ENCODE assay signal across 8 cellular contexts in genomic region chr2:87647737-87648498, GRCh38.
A peak's percentile ranks its signal among the peaks of the same experiment; 100 is the strongest.
DNase-seq lines count a peak whose midpoint lies in the region; ATAC-seq, FAIRE-seq and TF ChIP-seq lines count a peak whose summit lies in the region.
"Not testable (repeated sequence)": the region's sequence is repeated elsewhere in the genome, so short reads cannot be mapped to it uniquely, and the experiment has no call there.

No MANE protein-coding gene starts in this region.

- H3K27ac Mint-ChIP-seq in activated CD8-positive, alpha-beta T cell treated with anti-CD3 and anti-CD28 coated beads, Interleukin-2, amount 10 ng/mL, durations not matched to agents 7 days and 5 days: not testable (repeated sequence)

- H3K36me3 Mint-ChIP-seq in activated CD8-positive, alpha-beta T cell treated with anti-CD3 and anti-CD28 coated beads, Interleukin-2, amount 10 ng/mL, durations not matched to agents 7 days and 5 days (ENCODE audit: low read depth): not testable (repeated sequence)

- H3K9me3 ChIP-seq in GM12878 (replicated peaks; ENCODE audit: control insufficient read depth, insufficient read depth, low read length); upper lobe of right lung: not testable (repeated sequence)

- in situ Hi-C loops in GM12878 (cut with MboI): not testable (repeated sequence)

- BruUV-seq in GM12878 (replicated peaks; lab: Mats Ljungman, UMichigan): not testable (repeated sequence)

- not testable (repeated sequence) for H3K27ac ChIP-seq in GM12878 (ENCODE audit: control insufficient read depth, insufficient read depth); upper lobe of right lung

- H3K79me2 ChIP-seq in GM12878 (ENCODE audit: control insufficient read depth, insufficient read depth, low read length): not testable (repeated sequence)

- not testable (repeated sequence) for TF ChIP-seq CTCF in GM12878 (IDR thresholded peaks at IDR 0.05 in 2 of 3, conservative IDR thresholded peaks at IDR 0.05 in 1 of 3; ENCODE audit: control insufficient read depth in 2 of 3, extremely low read depth in 1 of 3, insufficient read depth in 1 of 3, low read depth in 3 of 3, low read length in 3 of 3); choroid plexus epithelial cell (conservative IDR thresholded peaks at IDR 0.05; ENCODE audit: low read depth, low read length); retinal pigment epithelial cell (conservative IDR thresholded peaks at IDR 0.05; ENCODE audit: low read depth, low read length); upper lobe of right lung (IDR thresholded peaks at IDR 0.05)

- H3K4me1 Mint-ChIP-seq in activated CD8-positive, alpha-beta T cell treated with anti-CD3 and anti-CD28 coated beads, Interleukin-2, amount 10 ng/mL, durations not matched to agents 7 days and 5 days (ENCODE audit: low read depth): not testable (repeated sequence)

- POLR2A ChIA-PET in activated CD8-positive, alpha-beta T cell treated with anti-CD3 and anti-CD28 coated beads, Interleukin-2, amount 10 ng/mL, durations not matched to agents 7 days and 5 days (lab: Charles Lee); GM12878 (lab: Charles Lee): not testable (repeated sequence)

- not testable (repeated sequence) for TF ChIP-seq RAD21 in GM12878 (IDR thresholded peaks at IDR 0.05; ENCODE audit: insufficient read depth, low read depth, low read length)

- SMC1A ChIA-PET in GM12878 (lab: Charles Lee; ENCODE audit: uncharacterized antibody, unreplicated experiment): not testable (repeated sequence)

- not testable (repeated sequence) for H3K27me3 ChIP-seq in GM12878 (replicated peaks in 1 of 2; ENCODE audit: control insufficient read depth in 2 of 2, insufficient read depth in 2 of 2, low read length in 1 of 2); upper lobe of right lung

- ATAC-seq in activated CD8-positive, alpha-beta T cell treated with anti-CD3 and anti-CD28 coated beads, Interleukin-2, amount 10 ng/mL, durations not matched to agents 7 days and 5 days: peak; percentile 51
- ATAC-seq in GM12878: not testable (repeated sequence)
- ATAC-seq in left ventricle myocardium superior (peak; percentile 23), upper lobe of right lung (peak; percentile 19)

- not testable (repeated sequence) for H3K4me3 Mint-ChIP-seq in activated CD8-positive, alpha-beta T cell treated with anti-CD3 and anti-CD28 coated beads, Interleukin-2, amount 10 ng/mL, durations not matched to agents 7 days and 5 days

- H3K27me3 Mint-ChIP-seq in activated CD8-positive, alpha-beta T cell treated with anti-CD3 and anti-CD28 coated beads, Interleukin-2, amount 10 ng/mL, durations not matched to agents 7 days and 5 days (ENCODE audit: low read depth): not testable (repeated sequence)

- not testable (repeated sequence) for H3K36me3 ChIP-seq in GM12878 (ENCODE audit: control insufficient read depth in 2 of 2, insufficient read depth in 2 of 2, low read length in 1 of 2); upper lobe of right lung

- TF ChIP-seq EP300 in GM12878 (IDR thresholded peaks at IDR 0.05; ENCODE audit: borderline replicate concordance in 1 of 2, control insufficient read depth in 1 of 2, low read depth in 2 of 2, low read length in 2 of 2): not testable (repeated sequence)

- intact Hi-C loops in GM12878 (cut with micrococcal nuclease; ENCODE audit: unreplicated experiment); left ventricle myocardium superior (cut with micrococcal nuclease); upper lobe of right lung (cut with DNase I): not testable (repeated sequence)

- not testable (repeated sequence) for H3K4me2 ChIP-seq in GM12878 (ENCODE audit: control insufficient read depth, insufficient read depth)

- H3K4me3 ChIP-seq in GM12878; choroid plexus epithelial cell (ENCODE audit: low read depth, low read length); retinal pigment epithelial cell (ENCODE audit: low read length); upper lobe of right lung: not testable (repeated sequence)

- not testable (repeated sequence) for H3K9ac ChIP-seq in GM12878 (ENCODE audit: control insufficient read depth, insufficient read depth, low read length)

- DNase-seq in RPMI7951 (ENCODE audit: low read depth) (peak; percentile 14), choroid plexus epithelial cell (ENCODE audit: low read depth) (peak; percentile 7), lung microvascular endothelial cell (ENCODE audit: low read depth in 2 of 2) (peak; percentile 5 to 10), retinal pigment epithelial cell (ENCODE audit: low read depth) (peak; percentile 57)
- DNase-seq in activated CD8-positive, alpha-beta T cell treated with anti-CD3 and anti-CD28 coated beads, Interleukin-2, amount 10 ng/mL, durations not matched to agents 7 days and 5 days; GM12878 (ENCODE audit: low read depth, low spot score); left ventricle myocardium superior; upper lobe of right lung: not testable (repeated sequence)

- not testable (repeated sequence) for TF ChIP-seq POLR2A in GM12878 (IDR thresholded peaks at IDR 0.05; ENCODE audit: low read depth, low read length)

- H2AFZ ChIP-seq in GM12878 (ENCODE audit: control insufficient read depth, low read depth, low read length): not testable (repeated sequence)

- CTCF ChIA-PET in activated CD8-positive, alpha-beta T cell treated with anti-CD3 and anti-CD28 coated beads, Interleukin-2, amount 10 ng/mL, durations not matched to agents 7 days and 5 days (lab: Charles Lee); GM12878 (lab: Yijun Ruan, JAX): not testable (repeated sequence)

- not testable (repeated sequence) for H4K20me1 ChIP-seq in GM12878 (ENCODE audit: control insufficient read depth, insufficient read depth)

- RAD21 ChIA-PET in GM12878 (lab: Charles Lee; ENCODE audit: unreplicated experiment): not testable (repeated sequence)

- H3K4me1 ChIP-seq in GM12878 (ENCODE audit: control insufficient read depth, insufficient read depth, low read length); upper lobe of right lung: not testable (repeated sequence)

- WGBS in GM12878 (ENCODE audit: insufficient coverage, insufficient replicate concordance, low lambda C conversion rate, missing lambda C conversion rate): 48% methylated on average over 2 of the region's 5 CpGs

- FAIRE-seq in GM12878 (lab: Jason Lieb, UNC): peak; percentile 13

- H3K9me3 Mint-ChIP-seq in activated CD8-positive, alpha-beta T cell treated with anti-CD3 and anti-CD28 coated beads, Interleukin-2, amount 10 ng/mL, durations not matched to agents 7 days and 5 days (ENCODE audit: insufficient read depth): not testable (repeated sequence)
